Comparison of ENCODE assay signal across 25 cellular contexts in genomic region chr17:39100530-39100929, GRCh38.
"Had no signal": no experiment of that assay in that cellular context is flagged by ENCODE, and none has a peak within 500 bp of the region (broad histone marks: within the 10 kb centered on the region; RNA-seq: fewer than 3 reads in every experiment).

No MANE protein-coding gene starts in this region.

- H3K4me3 Mint-ChIP-seq: activated CD4-positive, alpha-beta T cell treated with anti-CD3 and anti-CD28 coated beads, Interleukin-2, amount 10 ng/mL, durations not matched to agents 7 days and 5 days; activated naive CD8-positive, alpha-beta T cell; activated T-cell treated with anti-CD3 and anti-CD28 coated beads, Interleukin-2, amount 50 U/mL, for 24 hours; endodermal cell; nephron progenitor cell; stimulated activated effector memory CD8-positive, alpha-beta T cell treated with anti-CD3 and anti-CD28 coated beads, Interleukin-12 subunit alpha, Interleukin-12 subunit beta, amount 100 ng/mL, for 72 hours; stimulated activated naive CD8-positive, alpha-beta T cell treated with anti-CD3 and anti-CD28 coated beads, Interleukin-15, amount 100 ng/mL, for 72 hours; T-helper 2 cell treated with Interferon-gamma antibody and Interleukin-4, amounts not matched to agents 5 μg/mL and 100 μg/mL, for 36 hours had no signal

- H3K27me3 Mint-ChIP-seq: activated CD4-positive, alpha-beta T cell treated with anti-CD3 and anti-CD28 coated beads, Interleukin-2, amount 10 ng/mL, durations not matched to agents 7 days and 5 days; activated naive CD8-positive, alpha-beta T cell; activated T-cell treated with anti-CD3 and anti-CD28 coated beads, Interleukin-2, amount 50 U/mL, for 24 hours; stimulated activated naive CD8-positive, alpha-beta T cell treated with anti-CD3 and anti-CD28 coated beads, Interleukin-15, amount 100 ng/mL, for 72 hours had no signal

- H3K9me3 ChIP-seq: colonic mucosa, transverse colon had no signal

- H3K4me3 ChIP-seq: colonic mucosa, hepatocyte, transverse colon had no signal

- H3K4me1 ChIP-seq: colonic mucosa had no signal

- H3K27ac ChIP-seq: colonic mucosa, epithelial cell of prostate, hepatocyte, VCaP had no signal

- H3K79me2 ChIP-seq: hepatocyte had no signal

- ATAC-seq: stimulated activated effector memory CD8-positive, alpha-beta T cell treated with anti-CD3 and anti-CD28 coated beads, Interleukin-12 subunit alpha, Interleukin-12 subunit beta, amount 100 ng/mL, for 72 hours; stimulated activated naive CD8-positive, alpha-beta T cell treated with anti-CD3 and anti-CD28 coated beads, Interleukin-15, amount 100 ng/mL, for 72 hours had no signal

- H3K4me2 ChIP-seq: hepatocyte had no signal

- H3K36me3 ChIP-seq: colonic mucosa, transverse colon had no signal

- H3K27ac Mint-ChIP-seq: activated T-cell treated with anti-CD3 and anti-CD28 coated beads, Interleukin-2, amount 50 U/mL, for 24 hours; activated T-helper 2 cell treated with anti-CD3 and anti-CD28 coated beads, Interferon-gamma antibody, Interleukin-2, Interleukin-4, amounts not matched to agents 10 μg/mL and 5 μg/mL and 100 μg/mL, durations not matched to agents 14 hours and 24 hours and 36 hours; endodermal cell; nephron progenitor cell; stimulated activated naive CD8-positive, alpha-beta T cell treated with anti-CD3 and anti-CD28 coated beads, Interleukin-15, amount 100 ng/mL, for 72 hours; T-helper 2 cell treated with Interferon-gamma antibody and Interleukin-4, amounts not matched to agents 5 μg/mL and 100 μg/mL, for 36 hours had no signal

- DNase-seq: activated CD4-positive, alpha-beta T cell treated with anti-CD3 and anti-CD28 coated beads, Interleukin-2, amount 10 ng/mL, durations not matched to agents 7 days and 5 days; activated CD4-positive, CD25-positive, alpha-beta regulatory T cell treated with anti-CD3 and anti-CD28 coated beads, Interleukin-2, amount 50 U/mL, for 72 hours; activated CD8-positive, alpha-beta memory T cell treated with anti-CD3 and anti-CD28 coated beads for 24 hours; activated CD8-positive, alpha-beta memory T cell treated with anti-CD3 and anti-CD28 coated beads, Interleukin-2, amount 50 U/mL, for 4 hours; activated naive CD4-positive, alpha-beta T cell; activated T-cell treated with anti-CD3 and anti-CD28 coated beads, Interleukin-2, amount 50 U/mL, for 24 hours; endodermal cell; kidney glomerular epithelial cell; midbrain; nephron progenitor cell; nucleus accumbens; small intestine; stimulated activated CD4-positive, alpha-beta T cell treated with anti-CD3 and anti-CD28 coated beads, Interleukin-2, amount 100 ng/mL, for 24 hours; stimulated activated naive CD8-positive, alpha-beta T cell treated with anti-CD3 and anti-CD28 coated beads, Interleukin-15, amount 100 ng/mL, for 72 hours had no signal

- FAIRE-seq: astrocyte, small intestine, urothelium cell line had no signal

- H3K9me3 Mint-ChIP-seq: activated CD4-positive, alpha-beta T cell treated with anti-CD3 and anti-CD28 coated beads, Interleukin-2, amount 10 ng/mL, durations not matched to agents 7 days and 5 days; activated T-cell treated with anti-CD3 and anti-CD28 coated beads, Interleukin-2, amount 50 U/mL, for 24 hours; activated T-helper 2 cell treated with anti-CD3 and anti-CD28 coated beads, Interferon-gamma antibody, Interleukin-2, Interleukin-4, amounts not matched to agents 10 μg/mL and 5 μg/mL and 100 μg/mL, durations not matched to agents 14 hours and 24 hours and 36 hours; endodermal cell; nephron progenitor cell; stimulated activated effector memory CD8-positive, alpha-beta T cell treated with anti-CD3 and anti-CD28 coated beads, Interleukin-12 subunit alpha, Interleukin-12 subunit beta, amount 100 ng/mL, for 72 hours; stimulated activated naive CD8-positive, alpha-beta T cell treated with anti-CD3 and anti-CD28 coated beads, Interleukin-15, amount 100 ng/mL, for 72 hours; T-helper 2 cell treated with Interferon-gamma antibody and Interleukin-4, amounts not matched to agents 5 μg/mL and 100 μg/mL, for 36 hours had no signal

- H3K27me3 ChIP-seq: colonic mucosa, hepatocyte, transverse colon had no signal

- H2AFZ ChIP-seq: hepatocyte had no signal

- H3K36me3 Mint-ChIP-seq: stimulated activated effector memory CD8-positive, alpha-beta T cell treated with anti-CD3 and anti-CD28 coated beads, Interleukin-12 subunit alpha, Interleukin-12 subunit beta, amount 100 ng/mL, for 72 hours had no signal
